In genomic region chr10:17450024-17450423, GRCh38 we compare ENCODE assay signal across 10 cellular contexts. TPM values are rescaled to one million over a fixed set of nuclear protein-coding genes. Genes with fewer than 3 reads are reported as not detected.
"Had no signal": no experiment of that assay in that cellular context is flagged by ENCODE, and none has a peak within 500 bp of the region (broad histone marks: within the 10 kb centered on the region; RNA-seq: fewer than 3 reads in every experiment).

No MANE protein-coding gene starts in this region.

- FAIRE-seq: H54, HTR-8/SVneo had no signal

- H3K4me2 ChIP-seq: KMS-11 had no signal

- H2AFZ ChIP-seq: GM23248 had no signal

- H3K27ac ChIP-seq: GM23248, KMS-11 had no signal

- H3K4me3 Mint-ChIP-seq: H9 had no signal

- DNase-seq: GM23248, GOT3, H9, HCEC 1CT, IMR-90, KBM-7 had no signal

- H3K27ac Mint-ChIP-seq: H9 had no signal

- H3K9ac ChIP-seq: GM23248, KMS-11 had no signal

- H3K4me3 ChIP-seq: GM23248 had no signal

RNA-seq across cellular contexts. Expression of gene ST8SIA6, which starts 4.4 kb away (rescaled TPM):
- total RNA-seq: GM23248, HT-29 had no signal
- polyA plus RNA-seq: GM23248 had no signal
